Comparison of ENCODE assay signal across 1 cellular context in genomic region chr16:67561824-67562525, GRCh38.
TF ChIP-seq lines count a peak whose summit lies in the region.

No MANE protein-coding gene starts in this region.

TF ChIP-seq in HEK293, 187 proteins besides CTCF, POLR2A, EP300 and RAD21 (continued from another document and continues in another):
- peak; percentile 75 for TF ChIP-seq PRDM10 (tag by site-specific recombination; IDR thresholded peaks at IDR 0.05)
- TF ChIP-seq ZNF837 (tag by site-specific recombination; IDR thresholded peaks at IDR 0.05): no peak
- TF ChIP-seq ZNF660 (tag by site-specific recombination; IDR thresholded peaks at IDR 0.05): peak; percentile 84
- TF ChIP-seq ZNF132 (tag by site-specific recombination; IDR thresholded peaks at IDR 0.05; ENCODE audit: borderline replicate concordance): no peak
- TF ChIP-seq ZFP37 (tag by site-specific recombination; IDR thresholded peaks at IDR 0.05): no peak
- peak; percentile 81 for TF ChIP-seq ZNF335 (tag by site-specific recombination; conservative IDR thresholded peaks at IDR 0.05)
- TF ChIP-seq ZNF112 (tag by site-specific recombination; IDR thresholded peaks at IDR 0.05): no peak
- TF ChIP-seq ZBTB6 (tag by site-specific recombination; IDR thresholded peaks at IDR 0.05): no peak
- peak; percentile 85 for TF ChIP-seq ZBTB26 (tag by site-specific recombination; optimal IDR thresholded peaks at IDR 0.05)
- TF ChIP-seq GLIS2 (tag by site-specific recombination; IDR thresholded peaks at IDR 0.05): peak; percentile 69
- peak; percentile 76 for TF ChIP-seq ZBTB20 (tag by site-specific recombination; IDR thresholded peaks at IDR 0.05)
- TF ChIP-seq ZNF184 (tag by site-specific recombination; IDR thresholded peaks at IDR 0.05): peak; percentile 8; the same call in 1 of the 2 replicates
- 0 out of 2 replicates have a peak, but pooled peaks have one; percentile 9 for TF ChIP-seq ZNF626 (tag by site-specific recombination; IDR thresholded peaks at IDR 0.05)
- TF ChIP-seq ZNF692 (tag by site-specific recombination; IDR thresholded peaks at IDR 0.05): 0 out of 2 replicates have a peak, but pooled peaks have one; percentile 33
- TF ChIP-seq ELK4 (IDR thresholded peaks at IDR 0.05; ENCODE audit: borderline replicate concordance, low read depth, low read length): no peak
- no peak for TF ChIP-seq ZNF423 (tag by site-specific recombination; IDR thresholded peaks at IDR 0.05)
- TF ChIP-seq PBX3 (CRISPR knock-in tag; IDR thresholded peaks at IDR 0.05): no peak; the same call in 1 of the 2 replicates
- peak; percentile 73 for TF ChIP-seq ZBTB11 (tag by site-specific recombination; conservative IDR thresholded peaks at IDR 0.05; ENCODE audit: low read depth)
- no peak for TF ChIP-seq ZNF560 (tag by site-specific recombination; IDR thresholded peaks at IDR 0.05; ENCODE audit: borderline replicate concordance)
- no peak for TF ChIP-seq ZNF223 (tag by site-specific recombination; IDR thresholded peaks at IDR 0.05)
- no peak for TF ChIP-seq ZNF175 (tag by site-specific recombination; IDR thresholded peaks at IDR 0.05)
- no peak for TF ChIP-seq REPIN1 (tag by site-specific recombination; IDR thresholded peaks at IDR 0.05; ENCODE audit: low read depth)
- TF ChIP-seq HIC1 (tag by site-specific recombination; IDR thresholded peaks at IDR 0.05): no peak
- peak; percentile 68 for TF ChIP-seq ZNF341 (tag by site-specific recombination; IDR thresholded peaks at IDR 0.05; ENCODE audit: low read depth)
- TF ChIP-seq GLIS1 (tag by site-specific recombination; IDR thresholded peaks at IDR 0.05): no peak
- no peak for TF ChIP-seq ZNF350 (tag by site-specific recombination; IDR thresholded peaks at IDR 0.05)
- peak; percentile 75; the same call in 1 of the 2 replicates for TF ChIP-seq ZNF76 (tag by site-specific recombination; IDR thresholded peaks at IDR 0.05; ENCODE audit: borderline replicate concordance, low read depth)
- TF ChIP-seq ZNF654 (tag by site-specific recombination; IDR thresholded peaks at IDR 0.05; ENCODE audit: low read depth): no peak
- TF ChIP-seq KLF8 (tag by site-specific recombination; IDR thresholded peaks at IDR 0.05): peak; percentile 95
- TF ChIP-seq ZNF398 (tag by site-specific recombination; IDR thresholded peaks at IDR 0.05): peak; percentile 86
- no peak for TF ChIP-seq ZNF549 (tag by site-specific recombination; IDR thresholded peaks at IDR 0.05)
- 0 out of 2 replicates have a peak, but pooled peaks have one; percentile 42 for TF ChIP-seq BCL11A (tag by site-specific recombination; IDR thresholded peaks at IDR 0.05; ENCODE audit: low read depth)
- TF ChIP-seq KLF10 (tag by site-specific recombination; IDR thresholded peaks at IDR 0.05): peak; percentile 65; the same call in 1 of the 2 replicates
- TF ChIP-seq GLI4 (tag by site-specific recombination; IDR thresholded peaks at IDR 0.05): no peak
- TF ChIP-seq HOXA7 (CRISPR knock-in tag; IDR thresholded peaks at IDR 0.05; ENCODE audit: borderline replicate concordance): no peak
- no peak for TF ChIP-seq ZNF24 (tag by site-specific recombination; IDR thresholded peaks at IDR 0.05)
- TF ChIP-seq ZSCAN30 (tag by site-specific recombination; IDR thresholded peaks at IDR 0.05): peak; percentile 75; the same call in 1 of the 2 replicates
- TF ChIP-seq ZEB2 (tag by site-specific recombination; IDR thresholded peaks at IDR 0.05): peak; percentile 73; the same call in 1 of the 2 replicates
- TF ChIP-seq ZNF785 (tag by site-specific recombination; IDR thresholded peaks at IDR 0.05): 0 out of 2 replicates have a peak, but pooled peaks have one; percentile 84
- no peak for TF ChIP-seq ZNF214 (tag by site-specific recombination; IDR thresholded peaks at IDR 0.05; ENCODE audit: borderline replicate concordance)
- TF ChIP-seq SP7 (tag by site-specific recombination; IDR thresholded peaks at IDR 0.05): peak; percentile 46; the same call in 1 of the 2 replicates
- TF ChIP-seq KLF1 (tag by site-specific recombination; IDR thresholded peaks at IDR 0.05): peak; percentile 98
